In genomic region chr6:149467265-149467664, GRCh38 we compare ENCODE assay signal across 16 cellular contexts. TPM values are rescaled to one million over a fixed set of nuclear protein-coding genes. Genes with fewer than 3 reads are reported as not detected.
"Had no signal": no experiment of that assay in that cellular context is flagged by ENCODE, and none has a peak within 500 bp of the region (broad histone marks: within the 10 kb centered on the region; RNA-seq: fewer than 3 reads in every experiment).

No MANE protein-coding gene starts in this region.

- H3K36me3 Mint-ChIP-seq: immature natural killer cell, mesothelial cell of epicardium had no signal

- H3K4me1 ChIP-seq: psoas muscle had no signal

- H3K27ac Mint-ChIP-seq: activated CD8-positive, alpha-beta memory T cell treated with anti-CD3 and anti-CD28 coated beads, Interleukin-2, amount 10 ng/mL, durations not matched to agents 7 days and 5 days; immature natural killer cell; mesothelial cell of epicardium had no signal

- H3K9me3 Mint-ChIP-seq: activated naive CD8-positive, alpha-beta T cell treated with anti-CD3 and anti-CD28 coated beads for 36 hours; effector memory CD8-positive, alpha-beta T cell; immature natural killer cell; mesothelial cell of epicardium; neural crest cell; T-cell had no signal

- H3K4me3 ChIP-seq: psoas muscle had no signal

- DNase-seq: activated CD4-positive, alpha-beta T cell treated with anti-CD3 and anti-CD28 coated beads for 1 hour; activated CD4-positive, alpha-beta T cell treated with anti-CD3 and anti-CD28 coated beads, Interleukin-2, amount 50 U/mL, for 4 hours; activated CD8-positive, alpha-beta memory T cell treated with anti-CD3 and anti-CD28 coated beads, Interleukin-2, amount 10 ng/mL, durations not matched to agents 7 days and 5 days; activated naive CD8-positive, alpha-beta T cell treated with anti-CD3 and anti-CD28 coated beads for 36 hours; activated T-cell treated with anti-CD3 and anti-CD28 coated beads, Interleukin-2, amount 50 U/mL, for 1 hour; aorta; cerebellar nuclear complex; effector memory CD8-positive, alpha-beta T cell; foreskin melanocyte; head of caudate nucleus; immature natural killer cell; psoas muscle; T-cell had no signal

- H3K27me3 Mint-ChIP-seq: activated CD8-positive, alpha-beta memory T cell treated with anti-CD3 and anti-CD28 coated beads, Interleukin-2, amount 10 ng/mL, durations not matched to agents 7 days and 5 days; activated naive CD8-positive, alpha-beta T cell treated with anti-CD3 and anti-CD28 coated beads for 36 hours; effector memory CD8-positive, alpha-beta T cell; T-cell had no signal

- H3K4me3 Mint-ChIP-seq: activated CD8-positive, alpha-beta memory T cell treated with anti-CD3 and anti-CD28 coated beads, Interleukin-2, amount 10 ng/mL, durations not matched to agents 7 days and 5 days; activated naive CD8-positive, alpha-beta T cell treated with anti-CD3 and anti-CD28 coated beads for 36 hours; effector memory CD8-positive, alpha-beta T cell; immature natural killer cell; mesothelial cell of epicardium; neural crest cell; T-cell had no signal

- H3K27ac ChIP-seq: psoas muscle had no signal

- H3K9me3 ChIP-seq: psoas muscle had no signal

- H3K4me1 Mint-ChIP-seq: immature natural killer cell, mesothelial cell of epicardium, neural crest cell had no signal

- ATAC-seq: activated CD8-positive, alpha-beta memory T cell treated with anti-CD3 and anti-CD28 coated beads, Interleukin-2, amount 10 ng/mL, durations not matched to agents 7 days and 5 days; effector memory CD8-positive, alpha-beta T cell; psoas muscle; sciatic nerve; T-cell had no signal

RNA-seq across cellular contexts. Expression of gene ZC3H12D, which starts 17.5 kb away (rescaled TPM):
- polyA plus RNA-seq: immature natural killer cell had no signal
